17 cellular contexts compared by ENCODE assay signal in the genomic region with DNA sequence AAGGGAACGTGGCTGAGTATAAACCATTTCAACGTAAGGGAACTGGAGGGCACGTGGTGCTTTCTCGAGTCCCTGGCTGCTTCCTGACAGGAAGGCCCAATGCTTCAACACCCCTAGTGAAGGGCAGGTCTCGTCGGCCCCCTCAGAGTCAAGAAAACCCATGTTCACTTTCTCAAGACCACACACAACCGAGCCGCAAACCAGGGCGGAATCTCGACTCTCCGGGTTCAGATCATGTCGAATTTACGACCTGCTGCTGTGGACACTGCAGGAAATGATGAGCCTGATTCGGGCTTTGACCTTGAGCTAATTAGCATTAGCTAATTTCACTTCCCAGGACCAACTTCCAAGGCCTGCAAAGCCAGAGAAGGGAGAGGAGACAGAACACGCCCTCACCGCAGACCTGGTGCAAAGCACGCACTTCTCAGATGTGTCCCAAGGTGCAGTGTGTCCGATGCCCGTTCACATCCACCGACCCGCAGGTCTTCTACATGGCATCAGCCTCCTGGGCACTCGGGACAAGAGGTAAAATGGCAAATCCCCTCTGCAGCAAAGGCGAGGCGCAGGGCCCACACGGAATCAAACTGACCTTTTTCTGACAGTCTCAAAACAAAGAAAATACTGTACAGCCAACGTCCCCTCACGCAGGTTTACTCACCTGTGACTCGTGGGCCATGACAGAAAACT.
"Had no signal": no experiment of that assay in that cellular context is flagged by ENCODE, and none has a peak within 500 bp of the region (broad histone marks: within the 10 kb centered on the region; RNA-seq: fewer than 3 reads in every experiment).

No MANE protein-coding gene starts in this region.

- H3K36me3 ChIP-seq: esophagus muscularis mucosa, stomach had no signal

- DNase-seq: effector memory CD8-positive, alpha-beta T cell; glutamatergic neuron; immature natural killer cell; mesendoderm; naive thymus-derived CD4-positive, alpha-beta T cell; nephron progenitor cell; stimulated activated CD4-positive, alpha-beta T cell treated with anti-CD3 and anti-CD28 coated beads, Interleukin-12 subunit alpha, Interleukin-12 subunit beta, amount 100 ng/mL, for 4 hours; stimulated activated naive CD4-positive, alpha-beta T cell; trophoblast cell had no signal

- H3K27ac ChIP-seq: epithelial cell of prostate had no signal

- H3K27me3 ChIP-seq: esophagus muscularis mucosa, gastroesophageal sphincter, stomach had no signal

- H3K4me3 ChIP-seq: esophagus muscularis mucosa, lung had no signal

- ATAC-seq: effector memory CD8-positive, alpha-beta T cell; naive thymus-derived CD4-positive, alpha-beta T cell had no signal

- FAIRE-seq: colon, keratinocyte, urothelium cell line had no signal

- H3K9me3 ChIP-seq: esophagus muscularis mucosa, gastroesophageal sphincter, stomach had no signal
